In genomic region chr10:16828114-16828568, GRCh38 we compare ENCODE assay signal across 8 cellular contexts. TPM values are rescaled to one million over a fixed set of nuclear protein-coding genes. Genes with fewer than 3 reads are reported as not detected.
DNase-seq lines count a peak whose midpoint lies in the region; ATAC-seq and TF ChIP-seq lines count a peak whose summit lies in the region.

No MANE protein-coding gene starts in this region.

- intact Hi-C loops in sciatic nerve (cut with DNase I) = no loop called here

- POLR2A ChIA-PET in GM10248 (lab: Yijun Ruan, JAX) = no interaction called here

- H3K27me3 ChIP-seq in right atrium auricular region = no peaks in the 10 kb centered on the region

- TF ChIP-seq CTCF in GM10248 (IDR thresholded peaks at IDR 0.05; ENCODE audit: control extremely low read depth, extremely low read depth, low read depth, missing control alignments) (peak; percentile 37), NB4 (IDR thresholded peaks at IDR 0.05; ENCODE audit: low read depth, low read length) (peak; percentile 32), right atrium auricular region (IDR thresholded peaks at IDR 0.05) (peak; percentile 42 to 71)

- DNase-seq in GM10248 (ENCODE audit: extremely low spot score) = peak; percentile 35
- DNase-seq in HCEC 1CT = peak; percentile 78
- peak; percentile 72 for DNase-seq in NB4 (ENCODE audit: low read depth)
- peak; percentile 43 for DNase-seq in T follicular helper cell (ENCODE audit: low read depth)
- peak in 31 of 56 donors; percentile 2 to 63 (median 17) for DNase-seq in amygdala (lab: John Stamatoyannopoulos, UW)
- peak; percentile 68 for DNase-seq in right atrium auricular region (ENCODE audit: low spot score)
- DNase-seq in sciatic nerve (ENCODE audit: low spot score) = peak; percentile 72
- no peak for DNase-seq in HPDE6-E6E7 (ENCODE audit: extremely low spot score)

- H3K4me1 ChIP-seq in right atrium auricular region = peaks cover 0 to 13% of the 10 kb centered on the region in 2 donors

- peak; percentile 92 for ATAC-seq in sciatic nerve

- H3K4me3 ChIP-seq in NB4 (ENCODE audit: low read depth, low read length) (no peak overlapping the region), right atrium auricular region (peak overlapping the region in 1 of 2 donors; percentile 6)

- TF ChIP-seq POLR2A in NB4 (IDR thresholded peaks at IDR 0.05; ENCODE audit: extremely low read depth, insufficient read length) = no peak

- peaks cover 0 to 1% of the 10 kb centered on the region in 2 donors for H3K9me3 ChIP-seq in right atrium auricular region

- peak overlapping the region in 1 of 2 donors; percentile 32 for H3K27ac ChIP-seq in right atrium auricular region

- H3K36me3 ChIP-seq in right atrium auricular region = no peaks in the 10 kb centered on the region

- CTCF ChIA-PET in GM10248 (lab: Yijun Ruan, JAX) = interaction anchor here (0.7 to 1.8 kb wide), 10 partner anchors 9 to 951 kb away, joined by 3 to 8 read pairs (median 4); partner anchors contain the start of gene RSU1

RNA-seq across cellular contexts. Expression of gene RSU1, which starts 10.9 kb away (rescaled TPM):
- total RNA-seq in right atrium auricular region (10 to 100 TPM; 40.3 to 45.4 TPM), sciatic nerve (83.6 TPM)
